ENCODE assay signal across 17 cellular contexts in the genomic region with DNA sequence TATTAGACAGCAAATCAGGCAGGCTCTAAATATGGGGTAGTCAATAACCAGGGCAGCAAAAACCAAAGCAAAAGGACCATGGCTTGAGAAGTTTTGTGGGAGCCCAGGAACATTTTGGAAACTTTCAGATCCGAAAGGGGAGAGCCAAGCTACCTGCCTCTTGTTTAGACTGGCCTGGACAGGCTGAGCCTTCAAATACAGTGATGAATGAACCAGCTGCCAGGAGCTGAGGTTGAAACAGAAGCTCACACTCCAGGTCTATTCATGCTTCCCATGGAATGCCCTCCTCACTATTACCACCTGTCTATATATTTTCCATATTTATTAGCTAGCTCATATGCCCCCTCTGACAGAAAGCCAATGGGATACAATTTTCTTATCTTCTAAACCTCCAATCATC.
DNase-seq lines count a peak whose midpoint lies in the region; FAIRE-seq and TF ChIP-seq lines count a peak whose summit lies in the region.
"Had no signal": no experiment of that assay in that cellular context is flagged by ENCODE, and none has a peak within 500 bp of the region (broad histone marks: within the 10 kb centered on the region; RNA-seq: fewer than 3 reads in every experiment).

No MANE protein-coding gene starts in this region.

- peak overlapping the region; percentile 29 for H3K4me2 ChIP-seq in keratinocyte (ENCODE audit: control insufficient read depth, extremely low read depth, insufficient read depth, low read depth, low read length)
- H3K4me2 ChIP-seq: BLaER1 treated with 17β-estradiol and CSF1 and Interleukin-3, amounts not matched to agents 10 nM and 100 nM; GM23338 had no signal

- H3K27me3 ChIP-seq in keratinocyte (ENCODE audit: control insufficient read depth, extremely low read depth, insufficient read depth, low read length): no peaks in the 10 kb centered on the region
- H3K27me3 ChIP-seq: BLaER1 treated with 17β-estradiol and CSF1 and Interleukin-3, amounts not matched to agents 10 nM and 100 nM had no signal

- H3K79me2 ChIP-seq in keratinocyte (ENCODE audit: control insufficient read depth, insufficient read depth, low read length): no peaks in the 10 kb centered on the region

- H2AFZ ChIP-seq in keratinocyte (ENCODE audit: control insufficient read depth, low read length): peak overlapping the region; percentile 64
- H2AFZ ChIP-seq: GM23338 had no signal

- no peak overlapping the region for H3K27ac ChIP-seq in keratinocyte (ENCODE audit: control insufficient read depth, insufficient read depth, low read length)
- no peak overlapping the region for H3K27ac ChIP-seq in kidney (ENCODE audit: low read depth in 2 of 2, low read length in 2 of 2)
- H3K27ac ChIP-seq: BLaER1 treated with 17β-estradiol and CSF1 and Interleukin-3, amounts not matched to agents 10 nM and 100 nM had no signal

- no peak for TF ChIP-seq CTCF in keratinocyte (optimal IDR thresholded peaks at IDR 0.05 in 1 of 3, IDR thresholded peaks at IDR 0.05 in 1 of 3, conservative IDR thresholded peaks at IDR 0.05 in 1 of 3; ENCODE audit: extremely low read depth in 1 of 3, insufficient read depth in 2 of 3, low read length in 3 of 3)
- no peak for TF ChIP-seq CTCF in chondrocyte (IDR thresholded peaks at IDR 0.05)
- TF ChIP-seq CTCF in GM10266 (IDR thresholded peaks at IDR 0.05; ENCODE audit: control insufficient read depth, insufficient read depth, low read depth, missing control alignments): no peak
- no peak for TF ChIP-seq CTCF in kidney (IDR thresholded peaks at IDR 0.05; ENCODE audit: borderline replicate concordance, extremely low read depth, insufficient read depth)

- H3K9ac ChIP-seq in keratinocyte (ENCODE audit: control insufficient read depth, extremely low read depth, insufficient read depth, low read length): no peak overlapping the region
- H3K9ac ChIP-seq in kidney (ENCODE audit: low read length in 2 of 2): no peak overlapping the region
- H3K9ac ChIP-seq: BLaER1 treated with 17β-estradiol and CSF1 and Interleukin-3, amounts not matched to agents 10 nM and 100 nM had no signal

- H3K9me3 Mint-ChIP-seq in chondrocyte (ENCODE audit: low read depth): peaks cover 1% of the 10 kb centered on the region
- H3K9me3 Mint-ChIP-seq: CD8-positive, alpha-beta T cell; GM23338 had no signal

- no peak overlapping the region for H3K4me3 Mint-ChIP-seq in chondrocyte (ENCODE audit: unreplicated experiment)
- H3K4me3 Mint-ChIP-seq: B cell; CD8-positive, alpha-beta T cell; GM23338 had no signal

- no peaks in the 10 kb centered on the region for H3K9me1 ChIP-seq in keratinocyte (ENCODE audit: control insufficient read depth, extremely low read depth, insufficient read depth, low read length)

- H4K20me1 ChIP-seq in keratinocyte (ENCODE audit: control insufficient read depth, extremely low read depth, insufficient read depth, low read length): no peaks in the 10 kb centered on the region
- H4K20me1 ChIP-seq: BLaER1 treated with 17β-estradiol and CSF1 and Interleukin-3, amounts not matched to agents 10 nM and 100 nM had no signal

- no peak overlapping the region for H3K27ac Mint-ChIP-seq in chondrocyte (ENCODE audit: unreplicated experiment)
- H3K27ac Mint-ChIP-seq: B cell; CD8-positive, alpha-beta T cell; GM23338 had no signal

- H3K4me1 Mint-ChIP-seq in chondrocyte (ENCODE audit: low read depth): no peaks in the 10 kb centered on the region
- H3K4me1 Mint-ChIP-seq: B cell had no signal

- intact Hi-C loops in kidney (cut with DNase I): no loop called here

- H3K9me3 ChIP-seq in keratinocyte (ENCODE audit: control insufficient read depth, low read depth, low read length) (no peaks in the 10 kb centered on the region), kidney (ENCODE audit: control insufficient read depth in 1 of 2, low read length in 2 of 2) (no peaks in the 10 kb centered on the region)

- H3K36me3 Mint-ChIP-seq in chondrocyte (ENCODE audit: low read depth): no peaks in the 10 kb centered on the region
- H3K36me3 Mint-ChIP-seq: CD8-positive, alpha-beta T cell had no signal

- no peak overlapping the region for H3K4me3 ChIP-seq in keratinocyte (ENCODE audit: control insufficient read depth in 2 of 3, extremely low read depth in 1 of 3, insufficient read depth in 2 of 3, low read depth in 1 of 3, low read length in 3 of 3)
- no peak overlapping the region for H3K4me3 ChIP-seq in kidney (ENCODE audit: low read length in 2 of 2)
- H3K4me3 ChIP-seq: BLaER1 treated with 17β-estradiol and CSF1 and Interleukin-3, amounts not matched to agents 10 nM and 100 nM; GM23338 had no signal

- H3K27me3 Mint-ChIP-seq in chondrocyte (ENCODE audit: low read depth): no peaks in the 10 kb centered on the region
- H3K27me3 Mint-ChIP-seq: B cell had no signal

- H3K4me1 ChIP-seq in keratinocyte (ENCODE audit: control insufficient read depth, extremely low read depth, insufficient read depth, low read length) (no peaks in the 10 kb centered on the region), kidney (ENCODE audit: control insufficient read depth in 1 of 2, insufficient read depth in 1 of 2, low read depth in 1 of 2, low read length in 2 of 2) (no peaks in the 10 kb centered on the region)

- FAIRE-seq in keratinocyte (lab: Jason Lieb, UNC) (peak; percentile 53), kidney (lab: Jason Lieb, UNC) (no peak)
- FAIRE-seq: G401.6, GM12892, GM18507, H54 had no signal

- H3K36me3 ChIP-seq in keratinocyte (ENCODE audit: control insufficient read depth in 2 of 2, extremely low read depth in 1 of 2, insufficient read depth in 2 of 2, low read length in 2 of 2): no peaks in the 10 kb centered on the region
- no peaks in the 10 kb centered on the region for H3K36me3 ChIP-seq in kidney (ENCODE audit: control insufficient read depth in 1 of 2, insufficient read depth in 2 of 2, low read length in 2 of 2)
- H3K36me3 ChIP-seq: BLaER1 treated with 17β-estradiol and CSF1 and Interleukin-3, amounts not matched to agents 10 nM and 100 nM had no signal

- DNase-seq in NCI-H2107 treated with DMSO at 0.1 percent for 48 hours (lab: John Stamatoyannopoulos, UW; ENCODE audit: unreplicated experiment): peak; percentile 10
- no peak for DNase-seq in NCI-H2107 (lab: John Stamatoyannopoulos, UW)
- DNase-seq in NCI-H2171 treated with DMSO at 0.1 percent for 48 hours (lab: John Stamatoyannopoulos, UW): peak; percentile 82
- no peak for DNase-seq in keratinocyte (ENCODE audit: low read depth, low spot score)
- no peak for DNase-seq in chondrocyte (ENCODE audit: low spot score)
- no peak for DNase-seq in GM10266 (ENCODE audit: extremely low spot score)
- no peak for DNase-seq in kidney
- DNase-seq: Calu3; CD8-positive, alpha-beta T cell; HCEC 1CT had no signal

- dilution Hi-C loops in keratinocyte (cut with MboI; ENCODE audit: extremely low pct_ligation_motif_present, low sequenced_read_pairs): no loop called here

Comparison
In these comparisons a context has a peak if more than half of its experiments do, and no peak if none do; other contexts are left out.
1. DNase-seq: peak in NCI-H2107 treated with DMSO at 0.1 percent for 48 hours (single experiment) and NCI-H2171 treated with DMSO at 0.1 percent for 48 hours (single experiment); none in NCI-H2107 (single experiment), keratinocyte (single experiment), chondrocyte (single experiment), GM10266 (single experiment) and kidney (single experiment).